In genomic region chr2:1550076-1550475, GRCh38 we compare ENCODE assay signal across 15 cellular contexts.
DNase-seq lines count a peak whose midpoint lies in the region; ATAC-seq, FAIRE-seq and TF ChIP-seq lines count a peak whose summit lies in the region.
"Had no signal": no experiment of that assay in that cellular context is flagged by ENCODE, and none has a peak within 500 bp of the region (broad histone marks: within the 10 kb centered on the region; RNA-seq: fewer than 3 reads in every experiment).

No MANE protein-coding gene starts in this region.

- peak; percentile 21 for DNase-seq in left ventricle myocardium superior
- no peak for DNase-seq in left ventricle myocardium inferior
- DNase-seq in HTR-8/SVneo (ENCODE audit: insufficient read length, low spot score) = no peak
- DNase-seq in kidney = peak; percentile 55
- peak; percentile 73 for DNase-seq in spleen
- no peak for DNase-seq in HuH-7.5 (ENCODE audit: low spot score)
- DNase-seq: NCI-H226, SIG-M5 had no signal

- TF ChIP-seq POLR2A in spleen (IDR thresholded peaks at IDR 0.05) = no peak

- H3K4me1 ChIP-seq in left ventricle myocardium inferior (peaks cover 16% of the 10 kb centered on the region), kidney (ENCODE audit: control insufficient read depth in 1 of 2, insufficient read depth in 1 of 2, low read depth in 1 of 2, low read length in 2 of 2) (peaks cover 4% of the 10 kb centered on the region in 2 donors), spleen (peaks cover 5 to 43% (median 27%) of the 10 kb centered on the region in 6 donors)
- H3K4me1 ChIP-seq: BE2C, HAP-1 had no signal

- H3K27ac ChIP-seq in left ventricle myocardium inferior (replicated peaks) (no peak overlapping the region), kidney (ENCODE audit: low read depth in 2 of 2, low read length in 2 of 2) (no peak overlapping the region), spleen (no peak overlapping the region)
- H3K27ac ChIP-seq: 22Rv1, KMS-11 had no signal

- H3K9me3 ChIP-seq in left ventricle myocardium inferior (replicated peaks) (no peaks in the 10 kb centered on the region), kidney (ENCODE audit: control insufficient read depth in 1 of 2, low read length in 2 of 2) (no peaks in the 10 kb centered on the region), spleen (no peaks in the 10 kb centered on the region)
- H3K9me3 ChIP-seq: BE2C, HAP-1 had no signal

- intact Hi-C loops in left ventricle myocardium superior (cut with micrococcal nuclease) = loop anchor here (10.0 kb wide), 1 partner anchor 1315 kb away; no protein-coding TSS in a partner anchor
- intact Hi-C loops in left ventricle myocardium inferior (cut with micrococcal nuclease) = no loop called here
- intact Hi-C loops in kidney (cut with DNase I) = no loop called here
- intact Hi-C loops in spleen (cut with DNase I; ENCODE audit: low total_unique reads) = no loop called here

- peak; percentile 13 for FAIRE-seq in HTR-8/SVneo (lab: Jason Lieb, UNC)
- FAIRE-seq in kidney (lab: Jason Lieb, UNC) = no peak
- FAIRE-seq: GM12892 had no signal

- H3K27me3 ChIP-seq in left ventricle myocardium inferior (ENCODE audit: low read depth) (peaks cover 33% of the 10 kb centered on the region), spleen (replicated peaks in 1 of 7) (peaks cover 0 to 35% (median 0%) of the 10 kb centered on the region in 7 donors)
- H3K27me3 ChIP-seq: BE2C had no signal

- H3K4me3 ChIP-seq in left ventricle myocardium inferior (no peak overlapping the region), kidney (ENCODE audit: low read length in 2 of 2) (no peak overlapping the region), spleen (no peak overlapping the region)
- H3K4me3 ChIP-seq: HAP-1 had no signal

- ATAC-seq in left ventricle myocardium superior (no peak), HG03159 (IDR thresholded peaks at IDR 0.05; ENCODE audit: unreplicated experiment) (no peak), GM19463 (IDR thresholded peaks at IDR 0.05; ENCODE audit: unreplicated experiment) (no peak)

- H3K9ac ChIP-seq in kidney (ENCODE audit: low read length in 2 of 2) = no peak overlapping the region
- H3K9ac ChIP-seq: KMS-11 had no signal

- no peak for TF ChIP-seq CTCF in left ventricle myocardium inferior (IDR thresholded peaks at IDR 0.05; ENCODE audit: borderline replicate concordance)
- no peak for TF ChIP-seq CTCF in kidney (IDR thresholded peaks at IDR 0.05; ENCODE audit: borderline replicate concordance, extremely low read depth, insufficient read depth)
- TF ChIP-seq CTCF in spleen (IDR thresholded peaks at IDR 0.05 in 8 of 11, conservative IDR thresholded peaks at IDR 0.05 in 3 of 11) = no peak

- WGBS in spleen, 5 donors = 65 to 74% (median 70%) methylated on average over 5 of the region's 5 CpGs

- H3K36me3 ChIP-seq in left ventricle myocardium inferior = no peaks in the 10 kb centered on the region
- no peaks in the 10 kb centered on the region for H3K36me3 ChIP-seq in kidney (ENCODE audit: control insufficient read depth in 1 of 2, insufficient read depth in 2 of 2, low read length in 2 of 2)
- no peaks in the 10 kb centered on the region for H3K36me3 ChIP-seq in spleen
- H3K36me3 ChIP-seq: BE2C, HAP-1 had no signal

Comparison
In these comparisons a context has a peak if more than half of its experiments do, and no peak if none do; other contexts are left out.
1. DNase-seq: peak in left ventricle myocardium superior (single experiment), kidney (single experiment) and spleen (single experiment); none in left ventricle myocardium inferior (single experiment), HTR-8/SVneo (single experiment) and HuH-7.5 (single experiment).